In the genomic region with DNA sequence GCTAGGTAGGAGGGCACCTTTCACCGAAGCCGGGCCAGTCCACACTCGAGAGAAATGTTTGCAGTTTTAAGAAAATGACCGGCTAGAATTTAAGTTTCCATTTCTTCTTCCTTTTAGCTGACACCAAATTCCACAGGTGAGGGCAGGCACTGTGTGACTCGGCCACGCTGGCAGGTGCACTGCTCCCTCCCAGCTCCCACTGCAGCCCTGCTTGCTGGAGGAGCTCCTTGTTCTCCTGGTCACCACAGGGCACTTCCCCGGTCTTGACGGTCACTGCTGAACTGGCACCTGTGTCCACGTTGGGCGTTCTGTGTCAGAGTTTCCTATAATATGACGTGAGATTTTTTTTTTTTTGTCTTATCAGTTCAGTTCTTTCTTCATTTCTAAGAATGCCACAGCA, we compare ENCODE assay signal across 1 cellular context.
TF ChIP-seq lines count a peak whose summit lies in the region.

No MANE protein-coding gene starts in this region.

TF ChIP-seq in H1, 55 proteins besides CTCF, POLR2A, EP300 and RAD21 (continued from another document):
- TF ChIP-seq SRF (IDR thresholded peaks at IDR 0.05; ENCODE audit: low read depth, low read length) (no peak), CBX8 (IDR thresholded peaks at IDR 0.05; ENCODE audit: borderline replicate concordance, low read depth, low read length) (no peak), CEBPB (IDR thresholded peaks at IDR 0.05; ENCODE audit: low read depth, low read length) (no peak), BRCA1 (IDR thresholded peaks at IDR 0.05; ENCODE audit: low read depth, low read length) (no peak), SP1 (IDR thresholded peaks at IDR 0.05; ENCODE audit: low read depth, low read length) (no peak), RFX5 (IDR thresholded peaks at IDR 0.05; ENCODE audit: borderline replicate concordance, low read depth, low read length) (no peak), JUN (IDR thresholded peaks at IDR 0.05; ENCODE audit: low read depth, low read length) (no peak), BACH1 (IDR thresholded peaks at IDR 0.05; ENCODE audit: low read length) (no peak), NANOG (IDR thresholded peaks at IDR 0.05; ENCODE audit: insufficient read depth, low read depth, low read length, poor library complexity, severe bottlenecking) (no peak), EGR1 (IDR thresholded peaks at IDR 0.05; ENCODE audit: borderline replicate concordance, low read depth, low read length) (no peak), RNF2 (IDR thresholded peaks at IDR 0.05; ENCODE audit: borderline replicate concordance, low read depth, low read length, missing control alignments, poor library complexity, severe bottlenecking) (no peak), SIX5 (IDR thresholded peaks at IDR 0.05; ENCODE audit: low read depth, low read length) (no peak)
- TF ChIP-seq, protein P1, sequence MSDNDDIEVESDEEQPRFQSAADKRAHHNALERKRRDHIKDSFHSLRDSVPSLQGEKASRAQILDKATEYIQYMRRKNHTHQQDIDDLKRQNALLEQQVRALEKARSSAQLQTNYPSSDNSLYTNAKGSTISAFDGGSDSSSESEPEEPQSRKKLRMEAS (IDR thresholded peaks at IDR 0.05) = no peak
- TF ChIP-seq, protein P2, sequence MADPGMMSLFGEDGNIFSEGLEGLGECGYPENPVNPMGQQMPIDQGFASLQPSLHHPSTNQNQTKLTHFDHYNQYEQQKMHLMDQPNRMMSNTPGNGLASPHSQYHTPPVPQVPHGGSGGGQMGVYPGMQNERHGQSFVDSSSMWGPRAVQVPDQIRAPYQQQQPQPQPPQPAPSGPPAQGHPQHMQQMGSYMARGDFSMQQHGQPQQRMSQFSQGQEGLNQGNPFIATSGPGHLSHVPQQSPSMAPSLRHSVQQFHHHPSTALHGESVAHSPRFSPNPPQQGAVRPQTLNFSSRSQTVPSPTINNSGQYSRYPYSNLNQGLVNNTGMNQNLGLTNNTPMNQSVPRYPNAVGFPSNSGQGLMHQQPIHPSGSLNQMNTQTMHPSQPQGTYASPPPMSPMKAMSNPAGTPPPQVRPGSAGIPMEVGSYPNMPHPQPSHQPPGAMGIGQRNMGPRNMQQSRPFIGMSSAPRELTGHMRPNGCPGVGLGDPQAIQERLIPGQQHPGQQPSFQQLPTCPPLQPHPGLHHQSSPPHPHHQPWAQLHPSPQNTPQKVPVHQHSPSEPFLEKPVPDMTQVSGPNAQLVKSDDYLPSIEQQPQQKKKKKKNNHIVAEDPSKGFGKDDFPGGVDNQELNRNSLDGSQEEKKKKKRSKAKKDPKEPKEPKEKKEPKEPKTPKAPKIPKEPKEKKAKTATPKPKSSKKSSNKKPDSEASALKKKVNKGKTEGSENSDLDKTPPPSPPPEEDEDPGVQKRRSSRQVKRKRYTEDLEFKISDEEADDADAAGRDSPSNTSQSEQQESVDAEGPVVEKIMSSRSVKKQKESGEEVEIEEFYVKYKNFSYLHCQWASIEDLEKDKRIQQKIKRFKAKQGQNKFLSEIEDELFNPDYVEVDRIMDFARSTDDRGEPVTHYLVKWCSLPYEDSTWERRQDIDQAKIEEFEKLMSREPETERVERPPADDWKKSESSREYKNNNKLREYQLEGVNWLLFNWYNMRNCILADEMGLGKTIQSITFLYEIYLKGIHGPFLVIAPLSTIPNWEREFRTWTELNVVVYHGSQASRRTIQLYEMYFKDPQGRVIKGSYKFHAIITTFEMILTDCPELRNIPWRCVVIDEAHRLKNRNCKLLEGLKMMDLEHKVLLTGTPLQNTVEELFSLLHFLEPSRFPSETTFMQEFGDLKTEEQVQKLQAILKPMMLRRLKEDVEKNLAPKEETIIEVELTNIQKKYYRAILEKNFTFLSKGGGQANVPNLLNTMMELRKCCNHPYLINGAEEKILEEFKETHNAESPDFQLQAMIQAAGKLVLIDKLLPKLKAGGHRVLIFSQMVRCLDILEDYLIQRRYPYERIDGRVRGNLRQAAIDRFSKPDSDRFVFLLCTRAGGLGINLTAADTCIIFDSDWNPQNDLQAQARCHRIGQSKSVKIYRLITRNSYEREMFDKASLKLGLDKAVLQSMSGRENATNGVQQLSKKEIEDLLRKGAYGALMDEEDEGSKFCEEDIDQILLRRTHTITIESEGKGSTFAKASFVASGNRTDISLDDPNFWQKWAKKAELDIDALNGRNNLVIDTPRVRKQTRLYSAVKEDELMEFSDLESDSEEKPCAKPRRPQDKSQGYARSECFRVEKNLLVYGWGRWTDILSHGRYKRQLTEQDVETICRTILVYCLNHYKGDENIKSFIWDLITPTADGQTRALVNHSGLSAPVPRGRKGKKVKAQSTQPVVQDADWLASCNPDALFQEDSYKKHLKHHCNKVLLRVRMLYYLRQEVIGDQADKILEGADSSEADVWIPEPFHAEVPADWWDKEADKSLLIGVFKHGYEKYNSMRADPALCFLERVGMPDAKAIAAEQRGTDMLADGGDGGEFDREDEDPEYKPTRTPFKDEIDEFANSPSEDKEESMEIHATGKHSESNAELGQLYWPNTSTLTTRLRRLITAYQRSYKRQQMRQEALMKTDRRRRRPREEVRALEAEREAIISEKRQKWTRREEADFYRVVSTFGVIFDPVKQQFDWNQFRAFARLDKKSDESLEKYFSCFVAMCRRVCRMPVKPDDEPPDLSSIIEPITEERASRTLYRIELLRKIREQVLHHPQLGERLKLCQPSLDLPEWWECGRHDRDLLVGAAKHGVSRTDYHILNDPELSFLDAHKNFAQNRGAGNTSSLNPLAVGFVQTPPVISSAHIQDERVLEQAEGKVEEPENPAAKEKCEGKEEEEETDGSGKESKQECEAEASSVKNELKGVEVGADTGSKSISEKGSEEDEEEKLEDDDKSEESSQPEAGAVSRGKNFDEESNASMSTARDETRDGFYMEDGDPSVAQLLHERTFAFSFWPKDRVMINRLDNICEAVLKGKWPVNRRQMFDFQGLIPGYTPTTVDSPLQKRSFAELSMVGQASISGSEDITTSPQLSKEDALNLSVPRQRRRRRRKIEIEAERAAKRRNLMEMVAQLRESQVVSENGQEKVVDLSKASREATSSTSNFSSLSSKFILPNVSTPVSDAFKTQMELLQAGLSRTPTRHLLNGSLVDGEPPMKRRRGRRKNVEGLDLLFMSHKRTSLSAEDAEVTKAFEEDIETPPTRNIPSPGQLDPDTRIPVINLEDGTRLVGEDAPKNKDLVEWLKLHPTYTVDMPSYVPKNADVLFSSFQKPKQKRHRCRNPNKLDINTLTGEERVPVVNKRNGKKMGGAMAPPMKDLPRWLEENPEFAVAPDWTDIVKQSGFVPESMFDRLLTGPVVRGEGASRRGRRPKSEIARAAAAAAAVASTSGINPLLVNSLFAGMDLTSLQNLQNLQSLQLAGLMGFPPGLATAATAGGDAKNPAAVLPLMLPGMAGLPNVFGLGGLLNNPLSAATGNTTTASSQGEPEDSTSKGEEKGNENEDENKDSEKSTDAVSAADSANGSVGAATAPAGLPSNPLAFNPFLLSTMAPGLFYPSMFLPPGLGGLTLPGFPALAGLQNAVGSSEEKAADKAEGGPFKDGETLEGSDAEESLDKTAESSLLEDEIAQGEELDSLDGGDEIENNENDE (IDR thresholded peaks at IDR 0.05; ENCODE audit: insufficient replicate concordance, low read length) = no peak
